Comparison of ENCODE assay signal across 9 cellular contexts in the genomic region with DNA sequence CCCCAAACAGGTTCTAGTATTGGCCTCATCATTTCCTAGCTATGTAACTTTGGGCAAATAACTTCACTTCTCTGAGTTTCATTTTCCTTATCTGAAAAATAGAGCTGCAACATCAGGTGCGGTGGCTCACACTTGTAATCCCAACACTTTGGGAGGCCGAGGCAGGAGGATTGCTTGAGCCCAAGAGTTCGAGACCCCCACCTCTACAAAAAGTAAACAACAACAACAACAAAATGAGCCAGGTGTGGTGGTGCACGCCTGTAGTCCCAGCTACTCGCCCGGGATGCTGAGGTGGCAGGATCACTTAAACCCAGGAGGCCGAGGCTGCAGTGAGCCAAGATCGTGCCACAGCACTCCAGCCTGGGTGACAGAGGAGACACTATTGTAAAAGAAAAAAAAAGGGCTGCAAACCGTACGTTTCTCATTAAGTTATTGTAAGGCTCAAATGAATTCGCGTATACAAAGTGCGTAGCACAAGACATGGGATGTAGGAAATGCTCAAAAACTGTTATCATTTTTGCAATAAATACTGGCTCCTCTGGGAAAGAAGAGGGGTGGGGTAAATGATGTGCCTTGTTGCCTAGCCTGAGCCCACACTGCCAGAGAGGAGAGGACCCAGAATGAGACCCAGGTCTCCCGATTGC. TPM values are rescaled to one million over a fixed set of nuclear protein-coding genes. Genes with fewer than 3 reads are reported as not detected.
DNase-seq lines count a peak whose midpoint lies in the region; ATAC-seq, FAIRE-seq and TF ChIP-seq lines count a peak whose summit lies in the region.
"Had no signal": no experiment of that assay in that cellular context is flagged by ENCODE, and none has a peak within 500 bp of the region (broad histone marks: within the 10 kb centered on the region; RNA-seq: fewer than 3 reads in every experiment).

No MANE protein-coding gene starts in this region.

- H3K9ac ChIP-seq in KMS-11: no peak overlapping the region

- no peak for FAIRE-seq in A549 (lab: Jason Lieb, UNC)

- no peaks in the 10 kb centered on the region for H3K36me3 ChIP-seq in KMS-11 (ENCODE audit: insufficient read depth)

- H3K4me2 ChIP-seq in A549 (peak overlapping the region; percentile 92), KMS-11 (peak overlapping the region; percentile 64)

- H3K4me3 Mint-ChIP-seq in naive B cell: peak overlapping the region; percentile 88 to 96 (median 93)

- TF ChIP-seq EP300 in A549 (IDR thresholded peaks at IDR 0.05): no peak

- DNase-seq in A549 (ENCODE audit: low read depth in 1 of 2, low spot score in 1 of 2) (no peak), naive B cell (no peak), GM10248 (ENCODE audit: extremely low spot score) (no peak), NOMO-1 treated with DMSO at 0.1 percent for 48 hours (lab: John Stamatoyannopoulos, UW; ENCODE audit: unreplicated experiment) (no peak)
- DNase-seq: central memory CD4-positive, alpha-beta T cell had no signal

- no peak overlapping the region for H2AFZ ChIP-seq in KMS-11 (ENCODE audit: low read depth)

- H3K9me3 ChIP-seq in A549: no peaks in the 10 kb centered on the region

- no peak for TF ChIP-seq POLR2A in A549 (IDR thresholded peaks at IDR 0.05; ENCODE audit: low read length)

- peak overlapping the region in 5 of 6 donors; percentile 87 to 100 (median 99) for H3K27ac Mint-ChIP-seq in naive B cell

- no peak for TF ChIP-seq RAD21 in A549 (conservative IDR thresholded peaks at IDR 0.05 in 1 of 2, IDR thresholded peaks at IDR 0.05 in 1 of 2)

- H3K4me1 ChIP-seq in A549 (peaks cover 34% of the 10 kb centered on the region), KMS-11 (ENCODE audit: low read depth, poor library complexity, severe bottlenecking) (peaks cover 4% of the 10 kb centered on the region)

- H3K27me3 ChIP-seq in KMS-11 (ENCODE audit: insufficient read depth, low read depth): no peaks in the 10 kb centered on the region

- TF ChIP-seq CTCF in A549 (IDR thresholded peaks at IDR 0.05) (no peak), KMS-11 (conservative IDR thresholded peaks at IDR 0.05; ENCODE audit: low read depth, low read length) (no peak), GM10248 (IDR thresholded peaks at IDR 0.05; ENCODE audit: control extremely low read depth, extremely low read depth, low read depth, missing control alignments) (no peak)

- 62% methylated on average over 14 of the region's 14 CpGs for WGBS in A549 (ENCODE audit: missing lambda C conversion rate)

- peaks cover 30 to 64% (median 55%) of the 10 kb centered on the region in 3 donors for H3K4me1 Mint-ChIP-seq in naive B cell

- H3K9me3 Mint-ChIP-seq in naive B cell: peaks cover 0 to 3% (median 0%) of the 10 kb centered on the region in 7 donors

- peaks cover 0 to 5% of the 10 kb centered on the region in 2 donors for H3K36me3 Mint-ChIP-seq in naive B cell

- POLR2A ChIA-PET in A549 (lab: Yijun Ruan, JAX) (no interaction called here), GM10248 (lab: Yijun Ruan, JAX) (no interaction called here)

- H4K20me1 ChIP-seq in KMS-11 (ENCODE audit: insufficient read depth): no peaks in the 10 kb centered on the region

- ATAC-seq in A549: peak in 1 of 2 experiments; percentile 8; a peak in 2 of 6 replicates
- no peak for ATAC-seq in naive B cell (ENCODE audit: low read depth in 2 of 2)
- no peak for ATAC-seq in HG03565 (IDR thresholded peaks at IDR 0.05; ENCODE audit: unreplicated experiment)
- ATAC-seq in GM21717 (IDR thresholded peaks at IDR 0.05; ENCODE audit: unreplicated experiment): no peak

- H3K79me2 ChIP-seq in KMS-11 (ENCODE audit: insufficient read depth, low read depth): no peaks in the 10 kb centered on the region

- H3K27me3 Mint-ChIP-seq in naive B cell: no peaks in the 10 kb centered on the region

- CTCF ChIA-PET in A549 (lab: Yijun Ruan, JAX): interaction anchor here (0.8 to 1.5 kb wide), 2 partner anchors 9 to 52 kb away, joined by 4 read pairs; no protein-coding TSS in a partner anchor
- CTCF ChIA-PET in GM10248 (lab: Yijun Ruan, JAX): interaction anchor here (1.0 to 1.2 kb wide), 3 partner anchors 8 to 384 kb away, joined by 3 to 4 read pairs (median 3); no protein-coding TSS in a partner anchor

- peak overlapping the region; percentile 89 to 94 for H3K27ac ChIP-seq in A549
- no peak overlapping the region for H3K27ac ChIP-seq in KMS-11
- peak overlapping the region; percentile 78 for H3K27ac ChIP-seq in cingulate gyrus (ENCODE audit: low read depth, low read length)

- H3K4me3 ChIP-seq in A549 (peak overlapping the region; percentile 86), KMS-11 (IDR thresholded peaks at IDR 0.05; ENCODE audit: insufficient read depth, low read depth, low read length) (no peak overlapping the region)

TF ChIP-seq in A549, 52 proteins besides CTCF, POLR2A, EP300 and RAD21:
- TF ChIP-seq JUN (IDR thresholded peaks at IDR 0.05) (no peak), ZSCAN20 (CRISPR knock-in tag; IDR thresholded peaks at IDR 0.05) (no peak)

RNA-seq across cellular contexts. Expression of a gene that starts 0.9 kb away (rescaled TPM):
- polyA plus RNA-seq in A549 (2011; rRNA removed) (22.6 and 23.1 TPM in 2 replicates), A549 (2017; fragmentation: RNase III; extraction: RNeasy Plus Mini Kit Qiagen cat#74134 plus additional on column Dnase treatment) (12.4 to 14.5 TPM (median 13.3 TPM) in 3 replicates), naive B cell (ENCODE audit: low read depth in 6 of 6) (10 to 100 TPM; 10.6 to 19.8 (median 16.7) TPM)
- polyA plus RNA-seq in A549 (2012; cell fraction: cytosol; rRNA removed): 13.4 and 16.2 TPM in 2 replicates
- polyA plus RNA-seq in A549 (2012; cell fraction: nucleus; rRNA removed): 9.8 and 19.3 TPM in 2 replicates
- 8.3 and 10.7 TPM in 2 replicates for polyA minus RNA-seq in A549 (2011; rRNA and poly(A)+ RNA removed)

RNA-seq across cellular contexts. Expression of a gene that starts 48.2 kb away (rescaled TPM):
- polyA plus RNA-seq in A549 (2011; rRNA removed): 19.8 and 23.8 TPM in 2 replicates
- 12.6 and 20.6 TPM in 2 replicates for polyA plus RNA-seq in A549 (2012; cell fraction: cytosol; rRNA removed)
- 27.1 and 34.3 TPM in 2 replicates for polyA plus RNA-seq in A549 (2012; cell fraction: nucleus; rRNA removed)
- polyA plus RNA-seq in A549 (2017; fragmentation: RNase III; extraction: RNeasy Plus Mini Kit Qiagen cat#74134 plus additional on column Dnase treatment): 11.5 to 13.0 TPM (median 12.1 TPM) in 3 replicates
- polyA minus RNA-seq in A549 (2011; rRNA and poly(A)+ RNA removed): 21.4 and 28.1 TPM in 2 replicates
- 10 to 100 TPM; 65.4 to 95.4 (median 78.7) TPM for polyA plus RNA-seq in naive B cell (ENCODE audit: low read depth in 6 of 6)

RNA-seq across cellular contexts. Expression of a gene that starts 51.3 kb away (rescaled TPM):
- polyA plus RNA-seq in A549 (2011; rRNA removed) (38.0 and 44.3 TPM in 2 replicates), A549 (2017; fragmentation: RNase III; extraction: RNeasy Plus Mini Kit Qiagen cat#74134 plus additional on column Dnase treatment) (17.9 to 19.1 TPM (median 18.5 TPM) in 3 replicates), naive B cell (ENCODE audit: low read depth in 6 of 6) (100 to 1,000 TPM in 4 of 6 donors, 10 to 100 TPM in 2; 95.1 to 129 (median 101) TPM)
- 18.8 and 21.3 TPM in 2 replicates for polyA plus RNA-seq in A549 (2012; cell fraction: cytosol; rRNA removed)
- polyA plus RNA-seq in A549 (2012; cell fraction: nucleus; rRNA removed): 29.8 and 37.0 TPM in 2 replicates
- polyA minus RNA-seq in A549 (2011; rRNA and poly(A)+ RNA removed): 40.5 and 41.4 TPM in 2 replicates
